Comparison of ENCODE assay signal across 1 cellular context in the genomic region with DNA sequence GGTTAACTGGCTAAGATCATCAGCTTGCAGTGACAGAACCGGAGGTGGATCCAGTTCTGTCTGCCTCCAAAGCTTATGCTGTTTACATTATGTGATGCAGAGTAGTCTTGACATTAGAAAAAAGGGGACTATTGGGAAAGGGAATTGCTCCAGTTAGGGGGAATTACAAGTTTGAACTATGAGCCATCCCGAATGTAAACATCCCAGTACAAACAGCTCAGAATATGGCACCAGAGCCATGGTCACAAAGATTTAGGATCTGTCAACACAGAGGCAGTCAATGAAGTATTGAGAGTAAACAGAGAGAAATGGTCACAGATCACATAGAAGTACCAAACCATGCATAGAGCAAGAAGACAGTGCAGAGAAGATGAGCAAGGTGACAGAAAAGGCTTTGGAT.
TF ChIP-seq lines count a peak whose summit lies in the region.

No MANE protein-coding gene starts in this region.

TF ChIP-seq in IMR-90, 13 proteins besides CTCF, POLR2A, EP300 and RAD21:
- TF ChIP-seq MXI1 (IDR thresholded peaks at IDR 0.05; ENCODE audit: borderline replicate concordance, low read depth, low read length) = no peak
- no peak for TF ChIP-seq SMC3 (IDR thresholded peaks at IDR 0.05; ENCODE audit: low read depth, low read length)
- no peak for TF ChIP-seq CHD1 (IDR thresholded peaks at IDR 0.05; ENCODE audit: low read depth, low read length)
- TF ChIP-seq MAZ (IDR thresholded peaks at IDR 0.05; ENCODE audit: borderline replicate concordance, low read depth, low read length) = no peak
- no peak for TF ChIP-seq BHLHE40 (IDR thresholded peaks at IDR 0.05; ENCODE audit: low read depth, low read length)
- TF ChIP-seq FOS (IDR thresholded peaks at IDR 0.05; ENCODE audit: low read depth, low read length) = no peak
- no peak for TF ChIP-seq NFE2L2 (IDR thresholded peaks at IDR 0.05; ENCODE audit: low read depth, low read length)
- TF ChIP-seq, protein P1, sequence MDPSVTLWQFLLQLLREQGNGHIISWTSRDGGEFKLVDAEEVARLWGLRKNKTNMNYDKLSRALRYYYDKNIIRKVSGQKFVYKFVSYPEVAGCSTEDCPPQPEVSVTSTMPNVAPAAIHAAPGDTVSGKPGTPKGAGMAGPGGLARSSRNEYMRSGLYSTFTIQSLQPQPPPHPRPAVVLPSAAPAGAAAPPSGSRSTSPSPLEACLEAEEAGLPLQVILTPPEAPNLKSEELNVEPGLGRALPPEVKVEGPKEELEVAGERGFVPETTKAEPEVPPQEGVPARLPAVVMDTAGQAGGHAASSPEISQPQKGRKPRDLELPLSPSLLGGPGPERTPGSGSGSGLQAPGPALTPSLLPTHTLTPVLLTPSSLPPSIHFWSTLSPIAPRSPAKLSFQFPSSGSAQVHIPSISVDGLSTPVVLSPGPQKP (IDR thresholded peaks at IDR 0.05; ENCODE audit: borderline replicate concordance, low read depth, low read length) = no peak
- no peak for TF ChIP-seq CEBPB (IDR thresholded peaks at IDR 0.05; ENCODE audit: low read depth, low read length)
- TF ChIP-seq RCOR1 (IDR thresholded peaks at IDR 0.05; ENCODE audit: insufficient replicate concordance, low read length) = no peak
- no peak for TF ChIP-seq MAFK (IDR thresholded peaks at IDR 0.05; ENCODE audit: low read depth, low read length)
- TF ChIP-seq RFX5 (IDR thresholded peaks at IDR 0.05; ENCODE audit: low read depth, low read length) = no peak
- TF ChIP-seq, protein P2, sequence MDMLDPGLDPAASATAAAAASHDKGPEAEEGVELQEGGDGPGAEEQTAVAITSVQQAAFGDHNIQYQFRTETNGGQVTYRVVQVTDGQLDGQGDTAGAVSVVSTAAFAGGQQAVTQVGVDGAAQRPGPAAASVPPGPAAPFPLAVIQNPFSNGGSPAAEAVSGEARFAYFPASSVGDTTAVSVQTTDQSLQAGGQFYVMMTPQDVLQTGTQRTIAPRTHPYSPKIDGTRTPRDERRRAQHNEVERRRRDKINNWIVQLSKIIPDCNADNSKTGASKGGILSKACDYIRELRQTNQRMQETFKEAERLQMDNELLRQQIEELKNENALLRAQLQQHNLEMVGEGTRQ (IDR thresholded peaks at IDR 0.05; ENCODE audit: low read depth, low read length) = no peak
